In genomic region chr4:129344058-129344457, GRCh38 we compare ENCODE assay signal across 8 cellular contexts.
DNase-seq lines count a peak whose midpoint lies in the region; ATAC-seq lines count a peak whose summit lies in the region.

No MANE protein-coding gene starts in this region.

- DNase-seq in 8988T (peak; percentile 2), G401 (ENCODE audit: low spot score) (peak; percentile 18), RPMI8226 (peak; percentile 42), fibroblast of peridontal ligament (ENCODE audit: extremely low read depth) (peak; percentile 54), sciatic nerve (ENCODE audit: low spot score) (no peak)
- DNase-seq in activated T-cell treated with anti-CD3 and anti-CD28 coated beads, Interleukin-2, amount 50 U/mL, for 72 hours = no peak
- no peak for DNase-seq in stimulated activated CD8-positive, alpha-beta memory T cell treated with anti-CD3 and anti-CD28 coated beads, Interleukin-4, amount 100 ng/mL, for 48 hours

- peaks cover 9% of the 10 kb centered on the region for H3K27me3 Mint-ChIP-seq in activated T-cell treated with anti-CD3 and anti-CD28 coated beads, Interleukin-2, amount 50 U/mL, for 72 hours (ENCODE audit: low read depth)

- no peaks in the 10 kb centered on the region for H3K36me3 Mint-ChIP-seq in activated T-cell treated with anti-CD3 and anti-CD28 coated beads, Interleukin-2, amount 50 U/mL, for 72 hours (ENCODE audit: insufficient read depth in 2 of 2)

- H3K9me3 Mint-ChIP-seq in activated T-cell treated with anti-CD3 and anti-CD28 coated beads, Interleukin-2, amount 50 U/mL, for 72 hours = no peaks in the 10 kb centered on the region

- intact Hi-C loops in sciatic nerve (cut with DNase I) = no loop called here

- H3K4me3 Mint-ChIP-seq in activated T-cell treated with anti-CD3 and anti-CD28 coated beads, Interleukin-2, amount 50 U/mL, for 72 hours = no peak overlapping the region

- H3K4me1 Mint-ChIP-seq in activated T-cell treated with anti-CD3 and anti-CD28 coated beads, Interleukin-2, amount 50 U/mL, for 72 hours (ENCODE audit: low read depth) = no peaks in the 10 kb centered on the region

- in situ Hi-C loops in G401 (cut with HindIII; ENCODE audit: low sequenced_read_pairs) = no loop called here

- ATAC-seq in HG03442 (IDR thresholded peaks at IDR 0.05; ENCODE audit: unreplicated experiment) = peak; percentile 76
- ATAC-seq in sciatic nerve = peak; percentile 64
- ATAC-seq in activated T-cell treated with anti-CD3 and anti-CD28 coated beads, Interleukin-2, amount 50 U/mL, for 72 hours (replicated peaks in 1 of 2) = no peak

- no peak overlapping the region for H3K27ac Mint-ChIP-seq in activated T-cell treated with anti-CD3 and anti-CD28 coated beads, Interleukin-2, amount 50 U/mL, for 72 hours

Comparison
In these comparisons a context has a peak if more than half of its experiments do, and no peak if none do; other contexts are left out.
1. DNase-seq: peak in 8988T (single experiment), G401 (single experiment), RPMI8226 (single experiment) and fibroblast of peridontal ligament (single experiment); none in sciatic nerve (single experiment), activated T-cell treated with anti-CD3 and anti-CD28 coated beads, Interleukin-2, amount 50 U/mL, for 72 hours (0 of 2) and stimulated activated CD8-positive, alpha-beta memory T cell treated with anti-CD3 and anti-CD28 coated beads, Interleukin-4, amount 100 ng/mL, for 48 hours (single experiment).
2. ATAC-seq: peak in HG03442 (single experiment) and sciatic nerve (single experiment); none in activated T-cell treated with anti-CD3 and anti-CD28 coated beads, Interleukin-2, amount 50 U/mL, for 72 hours (0 of 2).